Comparison of ENCODE assay signal across 8 cellular contexts in the genomic region with DNA sequence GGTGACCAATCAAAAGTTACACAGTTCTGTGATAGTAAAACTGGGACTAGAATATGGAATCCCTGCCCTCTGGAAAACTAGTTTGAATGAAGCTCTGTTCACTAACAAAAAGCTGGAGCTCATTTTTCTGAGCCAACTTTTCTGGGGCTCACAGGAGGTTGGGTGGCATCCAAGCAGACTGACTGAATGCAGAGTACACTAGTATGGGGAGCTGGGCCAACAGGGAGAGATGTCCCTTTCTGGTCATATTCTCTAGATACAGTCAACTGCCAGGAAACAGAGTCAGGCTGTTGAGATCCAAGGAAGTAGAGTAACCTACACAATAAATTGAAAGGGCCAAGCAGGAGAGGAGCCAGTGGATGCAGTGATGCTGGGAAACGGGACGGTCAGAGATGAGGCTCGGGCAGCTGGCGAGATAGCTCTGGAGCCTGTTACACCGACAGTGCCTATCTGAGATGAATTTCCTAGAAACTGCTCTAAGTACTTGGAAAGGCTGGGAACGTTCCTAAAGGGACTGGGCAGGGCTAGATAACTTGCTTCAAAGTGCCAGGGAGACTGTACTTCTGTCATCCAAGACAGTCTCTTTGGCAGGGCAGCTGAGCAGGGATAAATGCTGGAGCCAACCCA.
A peak's percentile ranks its signal among the peaks of the same experiment; 100 is the strongest.
DNase-seq lines count a peak whose midpoint lies in the region; ATAC-seq and TF ChIP-seq lines count a peak whose summit lies in the region.
"Had no signal": no experiment of that assay in that cellular context is flagged by ENCODE, and none has a peak within 500 bp of the region (broad histone marks: within the 10 kb centered on the region; RNA-seq: fewer than 3 reads in every experiment).

No MANE protein-coding gene starts in this region.

- H3K4me2 ChIP-seq in fibroblast of lung (ENCODE audit: extremely low read depth, insufficient read depth, low read length), result peak overlapping the region; percentile 51

- H3K4me1 ChIP-seq in fibroblast of lung (ENCODE audit: control insufficient read depth, extremely low read depth, insufficient read depth, low read length), result peaks cover 2% of the 10 kb centered on the region
- peaks cover 3 to 26% of the 10 kb centered on the region in 2 donors for H3K4me1 ChIP-seq in uterus

- H3K9me3 Mint-ChIP-seq in mesothelial cell of epicardium, result no peaks in the 10 kb centered on the region
- no peaks in the 10 kb centered on the region for H3K9me3 Mint-ChIP-seq in activated naive CD8-positive, alpha-beta T cell treated with anti-CD3 and anti-CD28 coated beads, Interleukin-2, amount 50 U/mL, for 24 hours
- H3K9me3 Mint-ChIP-seq: activated T-helper 1 cell treated with anti-CD3 and anti-CD28 coated beads, Interleukin-12 subunit alpha, Interleukin-12 subunit beta, Interleukin-2, Interleukin-4 antibody, amounts not matched to agents 30 ng/mL and 10 ng/mL and 1 ng/mL, durations not matched to agents 14 hours and 24 hours and 36 hours had no signal

- H3K9me3 ChIP-seq in fibroblast of lung (ENCODE audit: control insufficient read depth, insufficient read depth, low read depth, low read length) (no peaks in the 10 kb centered on the region), uterus (no peaks in the 10 kb centered on the region)

- H4K20me1 ChIP-seq in fibroblast of lung (ENCODE audit: control insufficient read depth, extremely low read depth, insufficient read depth, low read length), result no peaks in the 10 kb centered on the region

- peak; percentile 42 to 61 for DNase-seq in fibroblast of lung (ENCODE audit: low read depth in 2 of 2)
- DNase-seq in mesothelial cell of epicardium (ENCODE audit: low spot score in 2 of 2, unreplicated experiment in 2 of 2), result no peak
- DNase-seq in uterus, result peak; percentile 44 to 77
- DNase-seq in activated naive CD8-positive, alpha-beta T cell treated with anti-CD3 and anti-CD28 coated beads, Interleukin-2, amount 50 U/mL, for 24 hours, result no peak
- DNase-seq in OCI-M2 (lab: John Stamatoyannopoulos, UW; ENCODE audit: unreplicated experiment), result no peak

- H3K36me3 Mint-ChIP-seq in mesothelial cell of epicardium, result no peaks in the 10 kb centered on the region
- H3K36me3 Mint-ChIP-seq in activated naive CD8-positive, alpha-beta T cell treated with anti-CD3 and anti-CD28 coated beads, Interleukin-2, amount 50 U/mL, for 24 hours (ENCODE audit: low read depth), result no peaks in the 10 kb centered on the region

- H3K27ac Mint-ChIP-seq in mesothelial cell of epicardium, result peak overlapping the region; percentile 70
- no peak overlapping the region for H3K27ac Mint-ChIP-seq in activated naive CD8-positive, alpha-beta T cell treated with anti-CD3 and anti-CD28 coated beads, Interleukin-2, amount 50 U/mL, for 24 hours
- H3K27ac Mint-ChIP-seq: activated T-helper 1 cell treated with anti-CD3 and anti-CD28 coated beads, Interleukin-12 subunit alpha, Interleukin-12 subunit beta, Interleukin-2, Interleukin-4 antibody, amounts not matched to agents 30 ng/mL and 10 ng/mL and 1 ng/mL, durations not matched to agents 14 hours and 24 hours and 36 hours had no signal

- H3K4me3 ChIP-seq in fibroblast of lung (replicated peaks in 1 of 4; ENCODE audit: control extremely low read depth in 1 of 4, insufficient read depth in 1 of 4, low read depth in 3 of 4, low read length in 4 of 4) (no peak overlapping the region), uterus (no peak overlapping the region)

- H3K36me3 ChIP-seq in fibroblast of lung (ENCODE audit: control insufficient read depth, insufficient read depth, low read length) (no peaks in the 10 kb centered on the region), uterus (no peaks in the 10 kb centered on the region)

- H3K27me3 ChIP-seq in fibroblast of lung (ENCODE audit: control insufficient read depth, insufficient read depth, low read length) (no peaks in the 10 kb centered on the region), uterus (no peaks in the 10 kb centered on the region)

- H3K27me3 Mint-ChIP-seq in mesothelial cell of epicardium (ENCODE audit: low read depth), result no peaks in the 10 kb centered on the region
- no peaks in the 10 kb centered on the region for H3K27me3 Mint-ChIP-seq in activated naive CD8-positive, alpha-beta T cell treated with anti-CD3 and anti-CD28 coated beads, Interleukin-2, amount 50 U/mL, for 24 hours

- H3K27ac ChIP-seq in fibroblast of lung (ENCODE audit: insufficient read depth, low read length), result no peak overlapping the region
- peak overlapping the region; percentile 46 to 51 for H3K27ac ChIP-seq in uterus

- no peak for TF ChIP-seq POLR2A in uterus (IDR thresholded peaks at IDR 0.05)

- no peak overlapping the region for H3K4me3 Mint-ChIP-seq in mesothelial cell of epicardium
- no peak overlapping the region for H3K4me3 Mint-ChIP-seq in activated naive CD8-positive, alpha-beta T cell treated with anti-CD3 and anti-CD28 coated beads, Interleukin-2, amount 50 U/mL, for 24 hours
- H3K4me3 Mint-ChIP-seq: activated T-helper 1 cell treated with anti-CD3 and anti-CD28 coated beads, Interleukin-12 subunit alpha, Interleukin-12 subunit beta, Interleukin-2, Interleukin-4 antibody, amounts not matched to agents 30 ng/mL and 10 ng/mL and 1 ng/mL, durations not matched to agents 14 hours and 24 hours and 36 hours had no signal

- TF ChIP-seq CTCF in fibroblast of lung (conservative IDR thresholded peaks at IDR 0.05 in 1 of 2, IDR thresholded peaks at IDR 0.05 in 1 of 2; ENCODE audit: low read depth in 1 of 2, low read length in 2 of 2) (no peak), mesothelial cell of epicardium (IDR thresholded peaks at IDR 0.05; ENCODE audit: unreplicated experiment) (no peak), uterus (IDR thresholded peaks at IDR 0.05) (no peak)

- no peaks in the 10 kb centered on the region for H3K79me2 ChIP-seq in fibroblast of lung (ENCODE audit: control insufficient read depth, insufficient read depth, low read length)

- ATAC-seq in SK-N-SH treated with all-trans-retinoic acid at 6 μM for 48 hours, result peak; percentile 79
- ATAC-seq in activated naive CD8-positive, alpha-beta T cell treated with anti-CD3 and anti-CD28 coated beads, Interleukin-2, amount 50 U/mL, for 24 hours, result no peak
- no peak for ATAC-seq in GM18867 (IDR thresholded peaks at IDR 0.05; ENCODE audit: unreplicated experiment)

- intact Hi-C loops in uterus (cut with DNase I; ENCODE audit: low total_unique reads), result no loop called here

- no peak overlapping the region for H3K9ac ChIP-seq in fibroblast of lung (ENCODE audit: insufficient read depth, low read length)

- H2AFZ ChIP-seq in fibroblast of lung (ENCODE audit: low read length), result no peak overlapping the region

- peaks cover 37% of the 10 kb centered on the region for H3K4me1 Mint-ChIP-seq in mesothelial cell of epicardium
- peaks cover 1% of the 10 kb centered on the region for H3K4me1 Mint-ChIP-seq in activated naive CD8-positive, alpha-beta T cell treated with anti-CD3 and anti-CD28 coated beads, Interleukin-2, amount 50 U/mL, for 24 hours

TF ChIP-seq in SK-N-SH treated with all-trans-retinoic acid at 6 μM for 48 hours, 23 proteins besides CTCF, POLR2A, EP300 and RAD21:
- TF ChIP-seq CSDC2 (CRISPR knock-in tag; IDR thresholded peaks at IDR 0.05) (no peak), ISL1 (CRISPR knock-in tag; IDR thresholded peaks at IDR 0.05) (peak; percentile 6; the same call in 1 of the 2 replicates), TCF4 (CRISPR knock-in tag; IDR thresholded peaks at IDR 0.05; ENCODE audit: borderline replicate concordance) (no peak)
- TF ChIP-seq, protein P1, sequence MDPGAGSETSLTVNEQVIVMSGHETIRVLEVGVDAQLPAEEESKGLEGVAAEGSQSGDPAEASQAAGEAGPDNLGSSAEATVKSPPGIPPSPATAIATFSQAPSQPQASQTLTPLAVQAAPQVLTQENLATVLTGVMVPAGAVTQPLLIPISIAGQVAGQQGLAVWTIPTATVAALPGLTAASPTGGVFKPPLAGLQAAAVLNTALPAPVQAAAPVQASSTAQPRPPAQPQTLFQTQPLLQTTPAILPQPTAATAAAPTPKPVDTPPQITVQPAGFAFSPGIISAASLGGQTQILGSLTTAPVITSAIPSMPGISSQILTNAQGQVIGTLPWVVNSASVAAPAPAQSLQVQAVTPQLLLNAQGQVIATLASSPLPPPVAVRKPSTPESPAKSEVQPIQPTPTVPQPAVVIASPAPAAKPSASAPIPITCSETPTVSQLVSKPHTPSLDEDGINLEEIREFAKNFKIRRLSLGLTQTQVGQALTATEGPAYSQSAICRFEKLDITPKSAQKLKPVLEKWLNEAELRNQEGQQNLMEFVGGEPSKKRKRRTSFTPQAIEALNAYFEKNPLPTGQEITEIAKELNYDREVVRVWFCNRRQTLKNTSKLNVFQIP (CRISPR knock-in tag; IDR thresholded peaks at IDR 0.05; ENCODE audit: borderline replicate concordance, low read depth), result no peak

Comparison
In these comparisons a context has a peak if more than half of its experiments do, and no peak if none do; other contexts are left out.
1. DNase-seq: peak in fibroblast of lung (2 of 2) and uterus (2 of 2); none in mesothelial cell of epicardium (0 of 2), activated naive CD8-positive, alpha-beta T cell treated with anti-CD3 and anti-CD28 coated beads, Interleukin-2, amount 50 U/mL, for 24 hours (single experiment) and OCI-M2 (single experiment).